Comparison of ENCODE assay signal across 2 cellular contexts in the genomic region with DNA sequence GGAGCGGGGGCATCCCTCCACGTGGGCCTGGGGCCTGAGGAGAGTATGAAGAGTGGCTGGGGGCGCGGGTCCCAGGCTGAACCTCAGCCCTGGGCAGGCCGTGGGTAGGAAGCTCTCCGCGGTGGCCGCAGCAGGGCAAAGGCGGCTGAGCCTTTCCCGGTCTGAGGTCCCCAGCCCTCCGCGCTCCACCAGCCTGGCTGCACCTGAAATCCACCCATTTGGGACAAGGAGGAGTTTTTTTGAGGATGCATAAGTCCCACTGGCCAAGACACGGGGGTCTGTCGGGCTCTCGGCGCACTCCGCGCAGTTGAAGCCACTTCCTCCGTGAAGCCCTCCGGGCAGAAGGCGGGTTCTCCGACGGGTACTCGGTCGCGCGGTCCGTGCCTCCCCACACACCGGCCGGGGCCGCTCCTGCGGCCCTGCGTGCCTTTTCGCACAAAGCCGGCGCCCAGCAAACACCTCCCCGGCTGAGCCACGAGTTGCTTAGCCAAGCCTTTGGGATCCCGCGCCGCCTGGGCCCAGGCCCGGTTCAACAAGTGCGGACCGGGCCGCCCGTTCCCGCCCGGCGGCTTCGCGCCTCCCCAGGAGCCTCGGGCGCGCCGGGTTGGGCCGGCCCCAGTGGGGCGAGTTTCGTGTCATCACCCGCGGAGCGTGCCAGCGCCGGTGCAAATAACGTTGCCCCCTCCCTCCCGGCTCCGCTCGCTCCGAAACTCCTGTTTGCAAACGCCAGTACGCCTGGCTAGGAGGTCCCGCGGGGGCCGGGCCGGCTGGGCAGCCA.
TF ChIP-seq lines count a peak whose summit lies in the region.

No MANE protein-coding gene starts in this region.

TF ChIP-seq in Ishikawa, 13 proteins besides CTCF, POLR2A, EP300 and RAD21:
- TF ChIP-seq TCF12 (IDR thresholded peaks at IDR 0.05; ENCODE audit: low read depth) = no peak
- no peak for TF ChIP-seq NFIC (IDR thresholded peaks at IDR 0.05)
- TF ChIP-seq, protein P1, sequence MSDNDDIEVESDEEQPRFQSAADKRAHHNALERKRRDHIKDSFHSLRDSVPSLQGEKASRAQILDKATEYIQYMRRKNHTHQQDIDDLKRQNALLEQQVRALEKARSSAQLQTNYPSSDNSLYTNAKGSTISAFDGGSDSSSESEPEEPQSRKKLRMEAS (IDR thresholded peaks at IDR 0.05) = peak; percentile 42; the same call in 1 of the 2 replicates
- no peak for TF ChIP-seq ZBTB7A (IDR thresholded peaks at IDR 0.05; ENCODE audit: low read depth)

TF ChIP-seq in endothelial cell of umbilical vein, 7 proteins besides CTCF, POLR2A, EP300 and RAD21:
- TF ChIP-seq GATA2 (IDR thresholded peaks at IDR 0.05; ENCODE audit: insufficient read depth, insufficient read length, low read depth, low read length) (no peak), EZH2 (IDR thresholded peaks at IDR 0.05; ENCODE audit: borderline replicate concordance, low read depth, low read length, severe bottlenecking) (peak; percentile 100), JUN (IDR thresholded peaks at IDR 0.05; ENCODE audit: borderline replicate concordance, insufficient read depth, insufficient read length, low read depth) (no peak)
TF ChIP-seq in endothelial cell of umbilical vein: peak in this region for 1.
